Comparison of ENCODE assay signal across 7 cellular contexts in genomic region chr17:66964930-66965800, GRCh38. TPM values are rescaled to one million over a fixed set of nuclear protein-coding genes. Genes with fewer than 3 reads are reported as not detected.
DNase-seq lines count a peak whose midpoint lies in the region; ATAC-seq and TF ChIP-seq lines count a peak whose summit lies in the region.

No MANE protein-coding gene starts in this region.

- H3K4me3 Mint-ChIP-seq in dendritic cell treated with granulocyte-macrophage colony-stimulating factor and Interleukin-4, amounts not matched to agents 40 ng/mL and 50 ng/mL, for 4 days = peak overlapping the region; percentile 50
- H3K4me3 Mint-ChIP-seq in naive thymus-derived CD4-positive, alpha-beta T cell = peak overlapping the region in 9 of 10 donors; percentile 19 to 83 (median 68)

- H3K9me3 Mint-ChIP-seq in dendritic cell treated with granulocyte-macrophage colony-stimulating factor and Interleukin-4, amounts not matched to agents 40 ng/mL and 50 ng/mL, for 4 days = no peaks in the 10 kb centered on the region
- peaks cover 0 to 1% (median 0%) of the 10 kb centered on the region in 11 donors for H3K9me3 Mint-ChIP-seq in naive thymus-derived CD4-positive, alpha-beta T cell

- H3K27me3 ChIP-seq in H7 (ENCODE audit: control insufficient read depth, insufficient read depth, low read length) (peaks cover 50% of the 10 kb centered on the region), Peyer's patch (peaks cover 0 to 17% of the 10 kb centered on the region in 2 donors), thyroid gland (peaks cover 26% of the 10 kb centered on the region)
- H3K27me3 ChIP-seq in naive thymus-derived CD4-positive, alpha-beta T cell (ENCODE audit: control insufficient read depth in 2 of 2, insufficient read depth in 2 of 2, low read length in 2 of 2) = peaks cover 0 to 8% of the 10 kb centered on the region in 2 donors

- POLR2A ChIA-PET in naive thymus-derived CD4-positive, alpha-beta T cell (lab: Charles Lee) = no interaction called here

- ATAC-seq in naive thymus-derived CD4-positive, alpha-beta T cell = no peak

- peak; percentile 98 for DNase-seq in H7
- no peak for DNase-seq in Peyer's patch
- peak in 1 of 9 donors; percentile 28 for DNase-seq in naive thymus-derived CD4-positive, alpha-beta T cell
- DNase-seq in NOMO-1 treated with dmso at 0.1 percent for 144 hours (lab: John Stamatoyannopoulos, UW; ENCODE audit: unreplicated experiment) = no peak
- DNase-seq in NCI-H226 = no peak
- no peak for DNase-seq in thyroid gland

- TF ChIP-seq CTCF in Peyer's patch (IDR thresholded peaks at IDR 0.05) = no peak
- no peak for TF ChIP-seq CTCF in thyroid gland (IDR thresholded peaks at IDR 0.05)

- CTCF ChIA-PET in naive thymus-derived CD4-positive, alpha-beta T cell (lab: Charles Lee) = no interaction called here

- TF ChIP-seq POLR2A in Peyer's patch (IDR thresholded peaks at IDR 0.05) (no peak), thyroid gland (IDR thresholded peaks at IDR 0.05) (no peak)

- H3K4me1 ChIP-seq in Peyer's patch (peaks cover 0 to 16% (median 5%) of the 10 kb centered on the region in 4 donors), thyroid gland (peaks cover 8 to 18% of the 10 kb centered on the region in 2 donors)
- H3K4me1 ChIP-seq in naive thymus-derived CD4-positive, alpha-beta T cell (ENCODE audit: control insufficient read depth in 2 of 2, insufficient read depth in 2 of 2, low read length in 2 of 2) = no peaks in the 10 kb centered on the region

- no peak overlapping the region for H3K27ac ChIP-seq in Peyer's patch
- H3K27ac ChIP-seq in naive thymus-derived CD4-positive, alpha-beta T cell (ENCODE audit: low read depth, low read length) = no peak overlapping the region
- no peak overlapping the region for H3K27ac ChIP-seq in thyroid gland

- 0% methylated on average over 2 of the region's 92 CpGs; no CpG with 5 or more reads in 1 of the 2 donors for WGBS in thyroid gland, 2 donors

- H3K4me3 ChIP-seq in H7 (ENCODE audit: insufficient read depth, low read depth, low read length) = peak overlapping the region; percentile 67
- H3K4me3 ChIP-seq in Peyer's patch = peak overlapping the region in 3 of 4 donors; percentile 32 to 48 (median 43)
- no peak overlapping the region for H3K4me3 ChIP-seq in naive thymus-derived CD4-positive, alpha-beta T cell (ENCODE audit: low read length)
- peak overlapping the region in 1 of 3 donors; percentile 13 for H3K4me3 ChIP-seq in thyroid gland (replicated peaks in 1 of 3)

- peaks cover 10% of the 10 kb centered on the region for H3K4me1 Mint-ChIP-seq in dendritic cell treated with granulocyte-macrophage colony-stimulating factor and Interleukin-4, amounts not matched to agents 40 ng/mL and 50 ng/mL, for 4 days (ENCODE audit: low read depth)
- peaks cover 0 to 23% (median 8%) of the 10 kb centered on the region in 7 donors for H3K4me1 Mint-ChIP-seq in naive thymus-derived CD4-positive, alpha-beta T cell

- H3K27me3 Mint-ChIP-seq in dendritic cell treated with granulocyte-macrophage colony-stimulating factor and Interleukin-4, amounts not matched to agents 40 ng/mL and 50 ng/mL, for 4 days = peaks cover 77% of the 10 kb centered on the region
- peaks cover 55 to 65% (median 61%) of the 10 kb centered on the region in 5 donors for H3K27me3 Mint-ChIP-seq in naive thymus-derived CD4-positive, alpha-beta T cell

- intact Hi-C loops in dendritic cell treated with granulocyte-macrophage colony-stimulating factor and Interleukin-4, amounts not matched to agents 40 ng/mL and 50 ng/mL, for 4 days (cut with micrococcal nuclease) = no loop called here
- intact Hi-C loops in naive thymus-derived CD4-positive, alpha-beta T cell (cut with micrococcal nuclease) = no loop called here
- intact Hi-C loops in thyroid gland (cut with DNase I) = no loop called here

- no peaks in the 10 kb centered on the region for H3K9me3 ChIP-seq in Peyer's patch
- no peaks in the 10 kb centered on the region for H3K9me3 ChIP-seq in naive thymus-derived CD4-positive, alpha-beta T cell (ENCODE audit: control insufficient read depth in 2 of 3, low read length in 3 of 3)
- H3K9me3 ChIP-seq in thyroid gland = no peaks in the 10 kb centered on the region

- no peak overlapping the region for H3K27ac Mint-ChIP-seq in dendritic cell treated with granulocyte-macrophage colony-stimulating factor and Interleukin-4, amounts not matched to agents 40 ng/mL and 50 ng/mL, for 4 days
- H3K27ac Mint-ChIP-seq in naive thymus-derived CD4-positive, alpha-beta T cell = no peak overlapping the region

- no peaks in the 10 kb centered on the region for H3K36me3 Mint-ChIP-seq in dendritic cell treated with granulocyte-macrophage colony-stimulating factor and Interleukin-4, amounts not matched to agents 40 ng/mL and 50 ng/mL, for 4 days (ENCODE audit: low read depth)
- peaks cover 0 to 4% (median 0%) of the 10 kb centered on the region in 5 donors for H3K36me3 Mint-ChIP-seq in naive thymus-derived CD4-positive, alpha-beta T cell

- H3K36me3 ChIP-seq in H7 (replicated peaks; ENCODE audit: control insufficient read depth, insufficient read depth, low read length) (no peaks in the 10 kb centered on the region), Peyer's patch (no peaks in the 10 kb centered on the region), thyroid gland (no peaks in the 10 kb centered on the region)
- no peaks in the 10 kb centered on the region for H3K36me3 ChIP-seq in naive thymus-derived CD4-positive, alpha-beta T cell (ENCODE audit: control insufficient read depth in 2 of 3, insufficient read depth in 3 of 3, low read length in 3 of 3)

RNA-seq across cellular contexts. Expression of gene CACNG4, which starts 0.7 kb away (rescaled TPM):
- total RNA-seq in H7 (2014; rRNA removed; shearing (Covaris generic)) = 1.1 and 1.3 TPM in 2 replicates
- total RNA-seq in Peyer's patch (under 1 TPM in 1 of 4 donors, not detected in 3; 0.40 TPM), thyroid gland (under 1 TPM in 1 of 4 donors, not detected in 3; 0.24 TPM)
- total RNA-seq in naive thymus-derived CD4-positive, alpha-beta T cell = not detected
- not detected for polyA plus RNA-seq in naive thymus-derived CD4-positive, alpha-beta T cell
